Comparison of ENCODE assay signal across 21 cellular contexts in genomic region chr3:109772520-109772919, GRCh38.
DNase-seq lines count a peak whose midpoint lies in the region; ATAC-seq and TF ChIP-seq lines count a peak whose summit lies in the region.
"Had no signal": no experiment of that assay in that cellular context is flagged by ENCODE, and none has a peak within 500 bp of the region (broad histone marks: within the 10 kb centered on the region; RNA-seq: fewer than 3 reads in every experiment).

No MANE protein-coding gene starts in this region.

- no peaks in the 10 kb centered on the region for H3K36me3 ChIP-seq in transverse colon
- H3K36me3 ChIP-seq: BLaER1 had no signal

- peak overlapping the region; percentile 8; the same call in 1 of the 2 replicates for H3K4me3 Mint-ChIP-seq in HFFc6
- H3K4me3 Mint-ChIP-seq: CD14-positive monocyte; CD8-positive, alpha-beta T cell; IgD-negative memory B cell had no signal

- TF ChIP-seq EP300 in transverse colon (IDR thresholded peaks at IDR 0.05; ENCODE audit: low read depth): no peak

- in situ Hi-C loops in transverse colon (cut with MboI; ENCODE audit: low pct_ligation_motif_present in 1 of 4, low pct_unique_long_range_greater_than_20kb in 1 of 4, low sequenced_read_pairs in 3 of 4): no loop called here

- H3K27ac ChIP-seq in transverse colon: no peak overlapping the region
- H3K27ac ChIP-seq: BLaER1 had no signal

- H3K9me3 Mint-ChIP-seq in HFFc6: 0 out of 2 replicates have a peak, but pooled peaks cover 4% of the 10 kb centered on the region

- H3K4me3 ChIP-seq in transverse colon: no peak overlapping the region
- H3K4me3 ChIP-seq: BLaER1, GM12878 had no signal

- intact Hi-C loops in transverse colon (cut with DNase I; ENCODE audit: low total_unique reads): no loop called here

- H3K27me3 Mint-ChIP-seq in HFFc6 (ENCODE audit: insufficient read depth): no peaks in the 10 kb centered on the region
- H3K27me3 Mint-ChIP-seq: IgD-negative memory B cell had no signal

- ATAC-seq in GM19455 (IDR thresholded peaks at IDR 0.05; ENCODE audit: unreplicated experiment) (no peak), HG02970 (IDR thresholded peaks at IDR 0.05; ENCODE audit: low FRiP score, unreplicated experiment) (no peak)
- ATAC-seq: CD8-positive, alpha-beta T cell; GM12878; HCT116; HepG2 had no signal

- DNase-seq in HFFc6: no peak
- peak; percentile 47 for DNase-seq in OCI-M1 (lab: John Stamatoyannopoulos, UW)
- DNase-seq in fibroblast of peridontal ligament (ENCODE audit: extremely low read depth): peak; percentile 30
- DNase-seq in T1000 (lab: John Stamatoyannopoulos, UW): no peak
- no peak for DNase-seq in transverse colon
- DNase-seq: CD8-positive, alpha-beta T cell; DMS 273 treated with DMSO at 0.1 percent for 48 hours; DMS53; DND-41; EL; GOT3; H7; KBM-7 had no signal

- H3K9me3 ChIP-seq in transverse colon: no peaks in the 10 kb centered on the region
- H3K9me3 ChIP-seq: BLaER1 had no signal

- TF ChIP-seq CTCF in HFFc6 (IDR thresholded peaks at IDR 0.05) (no peak), transverse colon (IDR thresholded peaks at IDR 0.05) (no peak)

- peaks cover 9% of the 10 kb centered on the region; the same call in 1 of the 2 replicates for H3K4me1 Mint-ChIP-seq in HFFc6 (ENCODE audit: low read depth)
- H3K4me1 Mint-ChIP-seq: CD14-positive monocyte, IgD-negative memory B cell had no signal

- H3K36me3 Mint-ChIP-seq in HFFc6 (ENCODE audit: low read depth): no peaks in the 10 kb centered on the region; the same call in 1 of the 2 replicates
- H3K36me3 Mint-ChIP-seq: CD14-positive monocyte; CD8-positive, alpha-beta T cell; IgD-negative memory B cell had no signal

- TF ChIP-seq POLR2A in transverse colon (IDR thresholded peaks at IDR 0.05): no peak

- H3K4me1 ChIP-seq in transverse colon: no peaks in the 10 kb centered on the region
- H3K4me1 ChIP-seq: BLaER1 had no signal

- 79 to 84% methylated on average over 5 of the region's 5 CpGs for WGBS in transverse colon (ENCODE audit: low coverage in 1 of 2), 2 donors

- no peak overlapping the region for H3K27ac Mint-ChIP-seq in HFFc6
- H3K27ac Mint-ChIP-seq: CD14-positive monocyte; CD8-positive, alpha-beta T cell; IgD-negative memory B cell had no signal

- H3K27me3 ChIP-seq in transverse colon: no peaks in the 10 kb centered on the region
- H3K27me3 ChIP-seq: BLaER1 had no signal

Comparison
In these comparisons a context has a peak if more than half of its experiments do, and no peak if none do; other contexts are left out.
1. DNase-seq: peak in OCI-M1 (single experiment) and fibroblast of peridontal ligament (single experiment); none in HFFc6 (single experiment), T1000 (single experiment) and transverse colon (single experiment).